18 cellular contexts compared by ENCODE assay signal in the genomic region with DNA sequence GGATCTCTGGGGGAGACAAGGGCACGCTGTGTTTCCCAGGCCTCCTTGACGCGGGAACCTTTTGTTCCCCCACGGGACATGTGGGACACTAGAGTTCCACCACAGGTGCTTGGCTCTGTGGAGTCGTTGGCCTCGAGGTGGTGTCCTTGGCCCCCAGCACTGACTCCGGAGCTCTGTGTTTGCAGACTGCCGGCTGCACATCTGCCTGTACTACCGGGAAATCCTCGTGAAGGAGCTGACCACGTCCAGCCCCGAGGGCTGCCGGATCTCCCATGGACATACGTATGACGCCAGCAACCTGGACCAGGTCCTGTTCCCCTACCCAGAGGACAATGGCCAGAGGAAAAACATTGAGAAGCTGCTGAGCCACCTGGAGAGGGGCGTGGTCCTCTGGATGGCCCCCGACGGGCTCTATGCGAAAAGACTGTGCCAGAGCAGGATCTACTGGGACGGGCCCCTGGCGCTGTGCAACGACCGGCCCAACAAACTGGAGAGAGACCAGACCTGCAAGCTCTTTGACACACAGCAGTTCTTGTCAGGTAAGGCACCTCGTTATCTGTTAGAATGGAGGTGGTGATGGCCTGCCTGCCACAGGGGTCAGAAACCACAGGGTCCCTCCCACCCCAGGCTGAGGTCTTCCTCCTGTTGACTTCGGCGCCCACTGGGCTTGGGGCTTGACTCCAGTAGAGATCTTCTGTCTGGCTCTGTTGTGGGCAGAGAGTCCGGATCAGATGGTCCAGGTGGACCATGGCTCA. TPM values are rescaled to one million over a fixed set of nuclear protein-coding genes. Genes with fewer than 3 reads are reported as not detected.
DNase-seq lines count a peak whose midpoint lies in the region; ATAC-seq, FAIRE-seq and TF ChIP-seq lines count a peak whose summit lies in the region.
"Had no signal": no experiment of that assay in that cellular context is flagged by ENCODE, and none has a peak within 500 bp of the region (broad histone marks: within the 10 kb centered on the region; RNA-seq: fewer than 3 reads in every experiment).

No MANE protein-coding gene starts in this region.

- ATAC-seq in activated CD8-positive, alpha-beta T cell treated with anti-CD3 and anti-CD28 coated beads for 36 hours = no peak
- ATAC-seq in SK-N-SH treated with all-trans-retinoic acid at 6 μM for 48 hours = no peak
- ATAC-seq: left colon had no signal

- H3K9me3 Mint-ChIP-seq in activated T-cell treated with anti-CD3 and anti-CD28 coated beads, Interleukin-2, amount 50 U/mL, for 24 hours = no peaks in the 10 kb centered on the region
- H3K9me3 Mint-ChIP-seq in activated CD8-positive, alpha-beta T cell treated with anti-CD3 and anti-CD28 coated beads for 36 hours = no peaks in the 10 kb centered on the region

- peaks cover 3 to 10% of the 10 kb centered on the region in 2 donors for H3K9me3 ChIP-seq in neuronal stem cell (replicated peaks in 1 of 2; ENCODE audit: control insufficient read depth in 2 of 2, insufficient read depth in 1 of 2, low read depth in 1 of 2, low read length in 2 of 2)
- H3K9me3 ChIP-seq: breast epithelium had no signal

- peak; percentile 96 for TF ChIP-seq POLR2A in GM12891 (IDR thresholded peaks at IDR 0.05; ENCODE audit: low read depth, low read length)

- H3K27me3 Mint-ChIP-seq in activated T-cell treated with anti-CD3 and anti-CD28 coated beads, Interleukin-2, amount 50 U/mL, for 24 hours = no peaks in the 10 kb centered on the region
- no peaks in the 10 kb centered on the region for H3K27me3 Mint-ChIP-seq in activated CD8-positive, alpha-beta T cell treated with anti-CD3 and anti-CD28 coated beads for 36 hours

- H2BK120ac ChIP-seq in neuronal stem cell (ENCODE audit: low read depth, low read length) = no peak overlapping the region

- WGBS in neuronal stem cell (ENCODE audit: extremely low coverage in 2 of 2, insufficient read length in 2 of 2, insufficient replicate concordance in 1 of 2), 2 donors = no CpG with 5 or more reads among the region's 27 CpGs

- POLR2A ChIA-PET in activated CD8-positive, alpha-beta T cell treated with anti-CD3 and anti-CD28 coated beads for 36 hours (lab: Charles Lee) = interaction anchor here (0.5 to 34.4 kb wide), 11 partner anchors 0 to 283 kb away, joined by 3 to 888 read pairs (median 4); a partner anchor contains a TSS

- H3K4me2 ChIP-seq in neuronal stem cell (ENCODE audit: insufficient read depth, low read length, poor library complexity, severe bottlenecking) = no peak overlapping the region

- H3K27ac Mint-ChIP-seq in activated T-cell treated with anti-CD3 and anti-CD28 coated beads, Interleukin-2, amount 50 U/mL, for 24 hours = peak overlapping the region; percentile 97
- H3K27ac Mint-ChIP-seq in activated CD8-positive, alpha-beta T cell treated with anti-CD3 and anti-CD28 coated beads for 36 hours = peak overlapping the region; percentile 90

- H3K4me3 ChIP-seq in neuronal stem cell (ENCODE audit: low read length in 2 of 2) = peak overlapping the region in 1 of 2 donors; percentile 41
- H3K4me3 ChIP-seq: breast epithelium, SJSA1 had no signal

- no peak overlapping the region for H2AFZ ChIP-seq in neuronal stem cell (ENCODE audit: low read length)

- TF ChIP-seq CTCF in activated CD8-positive, alpha-beta T cell treated with anti-CD3 and anti-CD28 coated beads for 36 hours (IDR thresholded peaks at IDR 0.05) = no peak

- H3K4ac ChIP-seq in neuronal stem cell (ENCODE audit: low read length) = no peak overlapping the region

- intact Hi-C loops in activated CD8-positive, alpha-beta T cell treated with anti-CD3 and anti-CD28 coated beads for 36 hours (cut with micrococcal nuclease) = loop anchor here (5.0 kb wide), 3 partner anchors 46 to 106 kb away; no protein-coding TSS in a partner anchor

- CTCF ChIA-PET in activated CD8-positive, alpha-beta T cell treated with anti-CD3 and anti-CD28 coated beads for 36 hours (lab: Charles Lee) = interaction anchor here (1.6 kb wide), 1 partner anchor 157 kb away, joined by 5 read pairs; no protein-coding TSS in a partner anchor

- no peak overlapping the region for H3K9ac ChIP-seq in neuronal stem cell (ENCODE audit: low read depth, low read length, poor library complexity)

- no peak overlapping the region for H3K23ac ChIP-seq in neuronal stem cell (ENCODE audit: low read depth, low read length, poor library complexity)

- no peak overlapping the region for H2BK15ac ChIP-seq in neuronal stem cell (ENCODE audit: low read length)

- no peaks in the 10 kb centered on the region for H3K36me3 ChIP-seq in neuronal stem cell (replicated peaks in 1 of 2; ENCODE audit: control insufficient read depth in 2 of 2, insufficient read depth in 2 of 2, low read length in 2 of 2)
- H3K36me3 ChIP-seq: breast epithelium, SJSA1 had no signal

- peaks cover 91% of the 10 kb centered on the region for H3K4me1 Mint-ChIP-seq in activated T-cell treated with anti-CD3 and anti-CD28 coated beads, Interleukin-2, amount 50 U/mL, for 24 hours (ENCODE audit: low read depth)
- peaks cover 87% of the 10 kb centered on the region for H3K4me1 Mint-ChIP-seq in activated CD8-positive, alpha-beta T cell treated with anti-CD3 and anti-CD28 coated beads for 36 hours (ENCODE audit: low read depth)

- no peak overlapping the region for H2BK5ac ChIP-seq in neuronal stem cell (ENCODE audit: low read length)

- FAIRE-seq in GM12891 (lab: Jason Lieb, UNC) = no peak
- FAIRE-seq: frontal cortex had no signal

- H3K79me1 ChIP-seq in neuronal stem cell (ENCODE audit: low read depth, low read length) = no peaks in the 10 kb centered on the region

- peaks cover 95% of the 10 kb centered on the region for H3K36me3 Mint-ChIP-seq in activated T-cell treated with anti-CD3 and anti-CD28 coated beads, Interleukin-2, amount 50 U/mL, for 24 hours (ENCODE audit: low read depth)
- peaks cover 91% of the 10 kb centered on the region for H3K36me3 Mint-ChIP-seq in activated CD8-positive, alpha-beta T cell treated with anti-CD3 and anti-CD28 coated beads for 36 hours (ENCODE audit: low read depth)

- H2AK5ac ChIP-seq in neuronal stem cell (ENCODE audit: low read depth, low read length) = peak overlapping the region; percentile 27

- H3K4me1 ChIP-seq in neuronal stem cell (ENCODE audit: control insufficient read depth in 2 of 2, insufficient read depth in 1 of 2, low read depth in 1 of 2, low read length in 2 of 2) = no peaks in the 10 kb centered on the region
- H3K4me1 ChIP-seq: breast epithelium, SJSA1 had no signal

- no peak overlapping the region for H2BK12ac ChIP-seq in neuronal stem cell (ENCODE audit: low read length)

- no peak overlapping the region for H4K8ac ChIP-seq in neuronal stem cell (ENCODE audit: low read depth, low read length)

- no peak for DNase-seq in activated T-cell treated with anti-CD3 and anti-CD28 coated beads, Interleukin-2, amount 50 U/mL, for 24 hours
- DNase-seq in activated T-cell treated with anti-CD3 and anti-CD28 coated beads for 4 hours (no peak), GM12891 (ENCODE audit: insufficient read length, low spot score) (no peak), neuronal stem cell (ENCODE audit: low spot score) (no peak), NCI-H2081 treated with DMSO at 0.1 percent for 48 hours (lab: John Stamatoyannopoulos, UW) (no peak)
- no peak for DNase-seq in activated CD8-positive, alpha-beta T cell treated with anti-CD3 and anti-CD28 coated beads for 36 hours
- no peak for DNase-seq in stimulated activated CD4-positive, alpha-beta T cell treated with anti-CD3 and anti-CD28 coated beads, Interleukin-4, amount 100 ng/mL, for 4 hours
- DNase-seq: left colon, midbrain, NCI-H2029 treated with DMSO at 0.1 percent for 48 hours, NCI-H510A treated with DMSO at 0.1 percent for 48 hours, OCI-M1, right cardiac atrium had no signal

- no peak overlapping the region for H3K27ac ChIP-seq in neuronal stem cell (replicated peaks; ENCODE audit: low read length)
- H3K27ac ChIP-seq: breast epithelium, SJSA1 had no signal

- no peak overlapping the region for H4K91ac ChIP-seq in neuronal stem cell (ENCODE audit: low read depth, low read length, poor library complexity)

- H3K27me3 ChIP-seq in neuronal stem cell (ENCODE audit: control insufficient read depth in 3 of 3, insufficient read depth in 3 of 3, low read depth in 1 of 3, low read length in 3 of 3) = peaks cover 0 to 37% (median 0%) of the 10 kb centered on the region in 3 experiments

- H3K18ac ChIP-seq in neuronal stem cell (ENCODE audit: low read length) = peak overlapping the region; percentile 3

- H3K14ac ChIP-seq in neuronal stem cell (ENCODE audit: low read length) = no peak overlapping the region

- H3K4me3 Mint-ChIP-seq in activated T-cell treated with anti-CD3 and anti-CD28 coated beads, Interleukin-2, amount 50 U/mL, for 24 hours = peak overlapping the region; percentile 79
- H3K4me3 Mint-ChIP-seq in activated CD8-positive, alpha-beta T cell treated with anti-CD3 and anti-CD28 coated beads for 36 hours = peak overlapping the region; percentile 70

TF ChIP-seq in GM12891, 5 proteins besides CTCF, POLR2A, EP300 and RAD21:
- TF ChIP-seq POU2F2 (IDR thresholded peaks at IDR 0.05; ENCODE audit: low read depth, low read length) (peak; percentile 65; the same call in 1 of the 2 replicates), POLR2AphosphoS5 (IDR thresholded peaks at IDR 0.05; ENCODE audit: low read depth, low read length) (peak; percentile 88), TAF1 (IDR thresholded peaks at IDR 0.05; ENCODE audit: low read depth, low read length) (peak; percentile 34; the same call in 1 of the 2 replicates), SPI1 (IDR thresholded peaks at IDR 0.05; ENCODE audit: low read depth, low read length) (no peak)

TF ChIP-seq in SK-N-SH treated with all-trans-retinoic acid at 6 μM for 48 hours, 23 proteins besides CTCF, POLR2A, EP300 and RAD21 (continues in another document):
- TF ChIP-seq CSDC2 (CRISPR knock-in tag; IDR thresholded peaks at IDR 0.05) = no peak
- TF ChIP-seq ZFP3 (CRISPR knock-in tag; IDR thresholded peaks at IDR 0.05) = no peak

RNA-seq across cellular contexts. Expression of a gene that starts 9.9 kb away (rescaled TPM):
- 240 TPM for polyA plus RNA-seq in GM12891 (2012; ENCODE audit: low read depth, missing spikeins)
- 100 to 1,000 TPM; 409 to 439 TPM for total RNA-seq in activated CD8-positive, alpha-beta T cell treated with anti-CD3 and anti-CD28 coated beads for 36 hours
- polyA plus RNA-seq in neuronal stem cell (2013, experiment 1 of 2) = 0.42 TPM
- 0.48 TPM for polyA plus RNA-seq in neuronal stem cell (2013, experiment 2 of 2)
- total RNA-seq: frontal cortex, H4 had no signal
